Comparison of ENCODE assay signal across 13 cellular contexts in the genomic region with DNA sequence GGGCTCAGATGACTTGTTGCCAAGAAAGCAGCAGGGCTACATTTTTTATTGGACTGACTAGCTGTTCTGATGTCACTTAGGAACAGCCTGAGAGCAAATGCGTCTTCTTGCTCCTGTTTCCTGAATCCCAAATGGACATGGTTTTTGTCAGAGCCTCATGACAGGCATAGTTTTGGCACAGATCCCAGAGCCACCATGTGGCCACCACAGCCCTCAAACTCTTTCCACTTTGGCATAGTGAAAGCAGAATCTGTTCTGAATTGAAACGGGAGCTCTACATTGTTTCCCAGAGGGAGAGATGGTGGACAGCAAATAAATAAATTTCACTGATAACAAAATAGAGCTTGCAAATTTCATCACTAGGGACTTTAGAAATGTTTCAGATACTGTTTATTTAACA.
A peak's percentile ranks its signal among the peaks of the same experiment; 100 is the strongest.
DNase-seq lines count a peak whose midpoint lies in the region; ATAC-seq and TF ChIP-seq lines count a peak whose summit lies in the region.
"Had no signal": no experiment of that assay in that cellular context is flagged by ENCODE, and none has a peak within 500 bp of the region (broad histone marks: within the 10 kb centered on the region; RNA-seq: fewer than 3 reads in every experiment).

No MANE protein-coding gene starts in this region.

- H3K27ac Mint-ChIP-seq in naive thymus-derived CD4-positive, alpha-beta T cell, result no peak overlapping the region
- no peak overlapping the region for H3K27ac Mint-ChIP-seq in HFFc6
- H3K27ac Mint-ChIP-seq: activated CD4-positive, alpha-beta memory T cell treated with anti-CD3 and anti-CD28 coated beads for 36 hours; natural killer cell had no signal

- H3K4me3 Mint-ChIP-seq in naive thymus-derived CD4-positive, alpha-beta T cell, result no peak overlapping the region
- no peak overlapping the region for H3K4me3 Mint-ChIP-seq in HFFc6
- H3K4me3 Mint-ChIP-seq: activated CD4-positive, alpha-beta memory T cell treated with anti-CD3 and anti-CD28 coated beads for 36 hours; natural killer cell had no signal

- H3K36me3 ChIP-seq in naive thymus-derived CD4-positive, alpha-beta T cell (ENCODE audit: control insufficient read depth in 2 of 3, insufficient read depth in 3 of 3, low read length in 3 of 3), result no peaks in the 10 kb centered on the region
- H3K36me3 ChIP-seq: gastroesophageal sphincter, uterus had no signal

- no peaks in the 10 kb centered on the region for H3K4me1 ChIP-seq in naive thymus-derived CD4-positive, alpha-beta T cell (ENCODE audit: control insufficient read depth in 2 of 2, insufficient read depth in 2 of 2, low read length in 2 of 2)
- H3K4me1 ChIP-seq: uterus had no signal

- no peaks in the 10 kb centered on the region for H3K9me3 ChIP-seq in naive thymus-derived CD4-positive, alpha-beta T cell (ENCODE audit: control insufficient read depth in 2 of 3, low read length in 3 of 3)
- H3K9me3 ChIP-seq: gastroesophageal sphincter, uterus had no signal

- POLR2A ChIA-PET in naive thymus-derived CD4-positive, alpha-beta T cell (lab: Charles Lee), result no interaction called here

- H3K36me3 Mint-ChIP-seq in naive thymus-derived CD4-positive, alpha-beta T cell, result no peaks in the 10 kb centered on the region
- no peaks in the 10 kb centered on the region for H3K36me3 Mint-ChIP-seq in HFFc6 (ENCODE audit: low read depth)
- H3K36me3 Mint-ChIP-seq: activated CD4-positive, alpha-beta memory T cell treated with anti-CD3 and anti-CD28 coated beads for 36 hours had no signal

- no peak overlapping the region for H3K4me3 ChIP-seq in naive thymus-derived CD4-positive, alpha-beta T cell (ENCODE audit: low read length)
- H3K4me3 ChIP-seq: gastroesophageal sphincter, uterus had no signal

- intact Hi-C loops in naive thymus-derived CD4-positive, alpha-beta T cell (cut with micrococcal nuclease), result no loop called here

- ATAC-seq in naive thymus-derived CD4-positive, alpha-beta T cell, result no peak
- no peak for ATAC-seq in HG03039 (IDR thresholded peaks at IDR 0.05; ENCODE audit: unreplicated experiment)
- ATAC-seq: gastroesophageal sphincter, natural killer cell had no signal

- peaks cover 0 to 6% (median 2%) of the 10 kb centered on the region in 11 donors for H3K9me3 Mint-ChIP-seq in naive thymus-derived CD4-positive, alpha-beta T cell
- peaks cover 4% of the 10 kb centered on the region; the same call in 1 of the 2 replicates for H3K9me3 Mint-ChIP-seq in HFFc6
- H3K9me3 Mint-ChIP-seq: activated CD4-positive, alpha-beta memory T cell treated with anti-CD3 and anti-CD28 coated beads for 36 hours had no signal

- CTCF ChIA-PET in naive thymus-derived CD4-positive, alpha-beta T cell (lab: Charles Lee), result no interaction called here

- H3K27ac ChIP-seq in naive thymus-derived CD4-positive, alpha-beta T cell (ENCODE audit: low read depth, low read length), result no peak overlapping the region
- H3K27ac ChIP-seq: gastroesophageal sphincter, uterus had no signal

- H3K27me3 ChIP-seq in naive thymus-derived CD4-positive, alpha-beta T cell (ENCODE audit: control insufficient read depth in 2 of 2, insufficient read depth in 2 of 2, low read length in 2 of 2), result no peaks in the 10 kb centered on the region
- H3K27me3 ChIP-seq: gastroesophageal sphincter, uterus had no signal

- no peak for TF ChIP-seq CTCF in HFFc6 (IDR thresholded peaks at IDR 0.05)

- DNase-seq in DMS79 treated with DMSO at 0.1 percent for 48 hours (lab: John Stamatoyannopoulos, UW), result peak; percentile 92
- DNase-seq in NCI-H2107 (lab: John Stamatoyannopoulos, UW), result peak; percentile 85
- peak; percentile 4 for DNase-seq in amniotic epithelial cell (ENCODE audit: low read depth)
- peak; percentile 73 for DNase-seq in islet precursor cell
- no peak for DNase-seq in naive thymus-derived CD4-positive, alpha-beta T cell
- DNase-seq in HFFc6, result no peak
- DNase-seq in KG1 (lab: John Stamatoyannopoulos, UW), result no peak
- DNase-seq: activated CD4-positive, alpha-beta memory T cell treated with anti-CD3 and anti-CD28 coated beads for 36 hours; IMR-90; natural killer cell; uterus had no signal

- no peaks in the 10 kb centered on the region for H3K4me1 Mint-ChIP-seq in naive thymus-derived CD4-positive, alpha-beta T cell
- H3K4me1 Mint-ChIP-seq in HFFc6 (ENCODE audit: low read depth), result no peaks in the 10 kb centered on the region
- H3K4me1 Mint-ChIP-seq: natural killer cell had no signal

- H3K27me3 Mint-ChIP-seq in naive thymus-derived CD4-positive, alpha-beta T cell, result peaks cover 0 to 4% (median 0%) of the 10 kb centered on the region in 5 donors
- no peaks in the 10 kb centered on the region for H3K27me3 Mint-ChIP-seq in HFFc6 (ENCODE audit: insufficient read depth)
- H3K27me3 Mint-ChIP-seq: activated CD4-positive, alpha-beta memory T cell treated with anti-CD3 and anti-CD28 coated beads for 36 hours had no signal

Comparison
In these comparisons a context has a peak if more than half of its experiments do, and no peak if none do; other contexts are left out.
1. DNase-seq: peak in DMS79 treated with DMSO at 0.1 percent for 48 hours (single experiment), NCI-H2107 (single experiment), amniotic epithelial cell (single experiment) and islet precursor cell (single experiment); none in naive thymus-derived CD4-positive, alpha-beta T cell (0 of 9), HFFc6 (single experiment) and KG1 (single experiment).